2 cellular contexts compared by ENCODE assay signal in the genomic region with DNA sequence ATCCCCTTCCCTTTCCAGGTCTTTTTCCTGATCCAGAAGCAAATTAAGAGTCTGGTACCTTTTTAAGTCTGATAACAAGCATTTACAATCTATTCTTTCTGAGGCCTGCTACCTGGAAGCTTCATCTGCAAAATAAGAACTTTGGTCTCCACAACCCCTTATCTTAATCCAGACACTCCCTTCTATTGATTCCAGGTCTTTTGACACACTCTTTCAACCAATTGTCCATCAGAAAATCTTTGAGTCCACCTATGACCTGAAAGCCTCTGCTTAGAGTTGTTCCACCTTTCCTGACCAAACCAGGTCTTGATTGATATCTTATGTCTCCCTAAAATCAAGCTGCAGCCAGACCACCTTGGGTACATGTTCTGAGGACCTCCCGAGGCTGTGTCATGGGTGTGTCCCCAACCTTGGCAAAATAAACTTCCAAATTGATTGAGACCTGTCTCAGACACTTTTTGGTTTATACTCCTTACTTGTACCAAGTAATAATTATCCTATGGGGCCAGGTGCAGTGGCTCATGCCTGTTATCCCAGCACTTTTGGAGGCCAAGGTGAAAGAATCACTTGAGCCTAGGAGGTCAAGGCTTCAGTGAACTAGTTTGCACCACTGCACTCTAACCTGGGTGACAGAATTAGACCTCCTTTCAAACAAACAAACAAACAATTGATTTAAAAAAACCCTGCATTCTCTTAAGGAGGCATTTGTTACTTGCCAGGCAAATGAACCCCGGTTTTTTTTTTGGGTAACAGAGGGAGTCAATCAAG.
TF ChIP-seq lines count a peak whose summit lies in the region.

No MANE protein-coding gene starts in this region.

TF ChIP-seq in liver, 16 proteins besides CTCF, POLR2A, EP300 and RAD21 (continued from another document):
- TF ChIP-seq TAF1 (conservative IDR thresholded peaks at IDR 0.05), result no peak
- peak; percentile 63 to 84 for TF ChIP-seq HNF4A (conservative IDR thresholded peaks at IDR 0.05)
- TF ChIP-seq HNF4G (IDR thresholded peaks at IDR 0.05), result peak; percentile 37
- TF ChIP-seq, protein P1, sequence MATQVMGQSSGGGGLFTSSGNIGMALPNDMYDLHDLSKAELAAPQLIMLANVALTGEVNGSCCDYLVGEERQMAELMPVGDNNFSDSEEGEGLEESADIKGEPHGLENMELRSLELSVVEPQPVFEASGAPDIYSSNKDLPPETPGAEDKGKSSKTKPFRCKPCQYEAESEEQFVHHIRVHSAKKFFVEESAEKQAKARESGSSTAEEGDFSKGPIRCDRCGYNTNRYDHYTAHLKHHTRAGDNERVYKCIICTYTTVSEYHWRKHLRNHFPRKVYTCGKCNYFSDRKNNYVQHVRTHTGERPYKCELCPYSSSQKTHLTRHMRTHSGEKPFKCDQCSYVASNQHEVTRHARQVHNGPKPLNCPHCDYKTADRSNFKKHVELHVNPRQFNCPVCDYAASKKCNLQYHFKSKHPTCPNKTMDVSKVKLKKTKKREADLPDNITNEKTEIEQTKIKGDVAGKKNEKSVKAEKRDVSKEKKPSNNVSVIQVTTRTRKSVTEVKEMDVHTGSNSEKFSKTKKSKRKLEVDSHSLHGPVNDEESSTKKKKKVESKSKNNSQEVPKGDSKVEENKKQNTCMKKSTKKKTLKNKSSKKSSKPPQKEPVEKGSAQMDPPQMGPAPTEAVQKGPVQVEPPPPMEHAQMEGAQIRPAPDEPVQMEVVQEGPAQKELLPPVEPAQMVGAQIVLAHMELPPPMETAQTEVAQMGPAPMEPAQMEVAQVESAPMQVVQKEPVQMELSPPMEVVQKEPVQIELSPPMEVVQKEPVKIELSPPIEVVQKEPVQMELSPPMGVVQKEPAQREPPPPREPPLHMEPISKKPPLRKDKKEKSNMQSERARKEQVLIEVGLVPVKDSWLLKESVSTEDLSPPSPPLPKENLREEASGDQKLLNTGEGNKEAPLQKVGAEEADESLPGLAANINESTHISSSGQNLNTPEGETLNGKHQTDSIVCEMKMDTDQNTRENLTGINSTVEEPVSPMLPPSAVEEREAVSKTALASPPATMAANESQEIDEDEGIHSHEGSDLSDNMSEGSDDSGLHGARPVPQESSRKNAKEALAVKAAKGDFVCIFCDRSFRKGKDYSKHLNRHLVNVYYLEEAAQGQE (IDR thresholded peaks at IDR 0.05), result no peak
- TF ChIP-seq SP1 (IDR thresholded peaks at IDR 0.05), result peak; percentile 41
- no peak for TF ChIP-seq FOXA1 (IDR thresholded peaks at IDR 0.05)
- TF ChIP-seq, protein P2, sequence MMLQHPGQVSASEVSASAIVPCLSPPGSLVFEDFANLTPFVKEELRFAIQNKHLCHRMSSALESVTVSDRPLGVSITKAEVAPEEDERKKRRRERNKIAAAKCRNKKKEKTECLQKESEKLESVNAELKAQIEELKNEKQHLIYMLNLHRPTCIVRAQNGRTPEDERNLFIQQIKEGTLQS (IDR thresholded peaks at IDR 0.05), result no peak
- TF ChIP-seq, protein P3, sequence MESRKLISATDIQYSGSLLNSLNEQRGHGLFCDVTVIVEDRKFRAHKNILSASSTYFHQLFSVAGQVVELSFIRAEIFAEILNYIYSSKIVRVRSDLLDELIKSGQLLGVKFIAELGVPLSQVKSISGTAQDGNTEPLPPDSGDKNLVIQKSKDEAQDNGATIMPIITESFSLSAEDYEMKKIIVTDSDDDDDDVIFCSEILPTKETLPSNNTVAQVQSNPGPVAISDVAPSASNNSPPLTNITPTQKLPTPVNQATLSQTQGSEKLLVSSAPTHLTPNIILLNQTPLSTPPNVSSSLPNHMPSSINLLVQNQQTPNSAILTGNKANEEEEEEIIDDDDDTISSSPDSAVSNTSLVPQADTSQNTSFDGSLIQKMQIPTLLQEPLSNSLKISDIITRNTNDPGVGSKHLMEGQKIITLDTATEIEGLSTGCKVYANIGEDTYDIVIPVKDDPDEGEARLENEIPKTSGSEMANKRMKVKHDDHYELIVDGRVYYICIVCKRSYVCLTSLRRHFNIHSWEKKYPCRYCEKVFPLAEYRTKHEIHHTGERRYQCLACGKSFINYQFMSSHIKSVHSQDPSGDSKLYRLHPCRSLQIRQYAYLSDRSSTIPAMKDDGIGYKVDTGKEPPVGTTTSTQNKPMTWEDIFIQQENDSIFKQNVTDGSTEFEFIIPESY (IDR thresholded peaks at IDR 0.05), result no peak
- no peak for TF ChIP-seq YY1 (IDR thresholded peaks at IDR 0.05)
- TF ChIP-seq NR2F2 (IDR thresholded peaks at IDR 0.05), result no peak
- TF ChIP-seq, protein P4, sequence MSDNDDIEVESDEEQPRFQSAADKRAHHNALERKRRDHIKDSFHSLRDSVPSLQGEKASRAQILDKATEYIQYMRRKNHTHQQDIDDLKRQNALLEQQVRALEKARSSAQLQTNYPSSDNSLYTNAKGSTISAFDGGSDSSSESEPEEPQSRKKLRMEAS (IDR thresholded peaks at IDR 0.05), result no peak
- TF ChIP-seq GABPA (IDR thresholded peaks at IDR 0.05 in 1 of 2, conservative IDR thresholded peaks at IDR 0.05 in 1 of 2), result no peak

TF ChIP-seq in HepG2, 621 proteins besides CTCF, POLR2A, EP300 and RAD21 (continued from another document):
- TF ChIP-seq, protein P5, sequence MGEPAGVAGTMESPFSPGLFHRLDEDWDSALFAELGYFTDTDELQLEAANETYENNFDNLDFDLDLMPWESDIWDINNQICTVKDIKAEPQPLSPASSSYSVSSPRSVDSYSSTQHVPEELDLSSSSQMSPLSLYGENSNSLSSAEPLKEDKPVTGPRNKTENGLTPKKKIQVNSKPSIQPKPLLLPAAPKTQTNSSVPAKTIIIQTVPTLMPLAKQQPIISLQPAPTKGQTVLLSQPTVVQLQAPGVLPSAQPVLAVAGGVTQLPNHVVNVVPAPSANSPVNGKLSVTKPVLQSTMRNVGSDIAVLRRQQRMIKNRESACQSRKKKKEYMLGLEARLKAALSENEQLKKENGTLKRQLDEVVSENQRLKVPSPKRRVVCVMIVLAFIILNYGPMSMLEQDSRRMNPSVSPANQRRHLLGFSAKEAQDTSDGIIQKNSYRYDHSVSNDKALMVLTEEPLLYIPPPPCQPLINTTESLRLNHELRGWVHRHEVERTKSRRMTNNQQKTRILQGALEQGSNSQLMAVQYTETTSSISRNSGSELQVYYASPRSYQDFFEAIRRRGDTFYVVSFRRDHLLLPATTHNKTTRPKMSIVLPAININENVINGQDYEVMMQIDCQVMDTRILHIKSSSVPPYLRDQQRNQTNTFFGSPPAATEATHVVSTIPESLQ (CRISPR knock-in tag; conservative IDR thresholded peaks at IDR 0.05), result no peak
- TF ChIP-seq ZNF737 (CRISPR knock-in tag; IDR thresholded peaks at IDR 0.05; ENCODE audit: borderline replicate concordance) (no peak), ZFP62 (CRISPR knock-in tag; IDR thresholded peaks at IDR 0.05) (no peak), MAFG (CRISPR knock-in tag; IDR thresholded peaks at IDR 0.05) (no peak), ZBTB3 (CRISPR knock-in tag; IDR thresholded peaks at IDR 0.05; ENCODE audit: borderline replicate concordance, low read depth) (no peak), ADNP (CRISPR knock-in tag; IDR thresholded peaks at IDR 0.05) (no peak), KMT2A (CRISPR knock-in tag; IDR thresholded peaks at IDR 0.05) (no peak), ESRRA (CRISPR knock-in tag; IDR thresholded peaks at IDR 0.05; ENCODE audit: low read depth) (no peak), MYNN (CRISPR knock-in tag; IDR thresholded peaks at IDR 0.05; ENCODE audit: low read depth) (no peak), SIX1 (CRISPR knock-in tag; IDR thresholded peaks at IDR 0.05; ENCODE audit: borderline replicate concordance) (no peak), SOX6 (IDR thresholded peaks at IDR 0.05) (no peak), SOX6 (CRISPR knock-in tag; IDR thresholded peaks at IDR 0.05) (no peak), ZNF781 (CRISPR knock-in tag; IDR thresholded peaks at IDR 0.05; ENCODE audit: borderline replicate concordance, not compliant biosample characterization) (no peak)
- TF ChIP-seq, protein P6, sequence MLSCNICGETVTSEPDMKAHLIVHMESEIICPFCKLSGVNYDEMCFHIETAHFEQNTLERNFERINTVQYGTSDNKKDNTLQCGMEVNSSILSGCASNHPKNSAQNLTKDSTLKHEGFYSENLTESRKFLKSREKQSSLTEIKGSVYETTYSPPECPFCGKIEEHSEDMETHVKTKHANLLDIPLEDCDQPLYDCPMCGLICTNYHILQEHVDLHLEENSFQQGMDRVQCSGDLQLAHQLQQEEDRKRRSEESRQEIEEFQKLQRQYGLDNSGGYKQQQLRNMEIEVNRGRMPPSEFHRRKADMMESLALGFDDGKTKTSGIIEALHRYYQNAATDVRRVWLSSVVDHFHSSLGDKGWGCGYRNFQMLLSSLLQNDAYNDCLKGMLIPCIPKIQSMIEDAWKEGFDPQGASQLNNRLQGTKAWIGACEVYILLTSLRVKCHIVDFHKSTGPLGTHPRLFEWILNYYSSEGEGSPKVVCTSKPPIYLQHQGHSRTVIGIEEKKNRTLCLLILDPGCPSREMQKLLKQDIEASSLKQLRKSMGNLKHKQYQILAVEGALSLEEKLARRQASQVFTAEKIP (CRISPR knock-in tag; IDR thresholded peaks at IDR 0.05; ENCODE audit: borderline replicate concordance), result no peak
- TF ChIP-seq, protein P7, sequence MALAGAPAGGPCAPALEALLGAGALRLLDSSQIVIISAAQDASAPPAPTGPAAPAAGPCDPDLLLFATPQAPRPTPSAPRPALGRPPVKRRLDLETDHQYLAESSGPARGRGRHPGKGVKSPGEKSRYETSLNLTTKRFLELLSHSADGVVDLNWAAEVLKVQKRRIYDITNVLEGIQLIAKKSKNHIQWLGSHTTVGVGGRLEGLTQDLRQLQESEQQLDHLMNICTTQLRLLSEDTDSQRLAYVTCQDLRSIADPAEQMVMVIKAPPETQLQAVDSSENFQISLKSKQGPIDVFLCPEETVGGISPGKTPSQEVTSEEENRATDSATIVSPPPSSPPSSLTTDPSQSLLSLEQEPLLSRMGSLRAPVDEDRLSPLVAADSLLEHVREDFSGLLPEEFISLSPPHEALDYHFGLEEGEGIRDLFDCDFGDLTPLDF (CRISPR knock-in tag; IDR thresholded peaks at IDR 0.05), result no peak
- TF ChIP-seq, protein P8, sequence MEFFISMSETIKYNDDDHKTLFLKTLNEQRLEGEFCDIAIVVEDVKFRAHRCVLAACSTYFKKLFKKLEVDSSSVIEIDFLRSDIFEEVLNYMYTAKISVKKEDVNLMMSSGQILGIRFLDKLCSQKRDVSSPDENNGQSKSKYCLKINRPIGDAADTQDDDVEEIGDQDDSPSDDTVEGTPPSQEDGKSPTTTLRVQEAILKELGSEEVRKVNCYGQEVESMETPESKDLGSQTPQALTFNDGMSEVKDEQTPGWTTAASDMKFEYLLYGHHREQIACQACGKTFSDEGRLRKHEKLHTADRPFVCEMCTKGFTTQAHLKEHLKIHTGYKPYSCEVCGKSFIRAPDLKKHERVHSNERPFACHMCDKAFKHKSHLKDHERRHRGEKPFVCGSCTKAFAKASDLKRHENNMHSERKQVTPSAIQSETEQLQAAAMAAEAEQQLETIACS (CRISPR knock-in tag; IDR thresholded peaks at IDR 0.05), result no peak
- TF ChIP-seq, protein P9, sequence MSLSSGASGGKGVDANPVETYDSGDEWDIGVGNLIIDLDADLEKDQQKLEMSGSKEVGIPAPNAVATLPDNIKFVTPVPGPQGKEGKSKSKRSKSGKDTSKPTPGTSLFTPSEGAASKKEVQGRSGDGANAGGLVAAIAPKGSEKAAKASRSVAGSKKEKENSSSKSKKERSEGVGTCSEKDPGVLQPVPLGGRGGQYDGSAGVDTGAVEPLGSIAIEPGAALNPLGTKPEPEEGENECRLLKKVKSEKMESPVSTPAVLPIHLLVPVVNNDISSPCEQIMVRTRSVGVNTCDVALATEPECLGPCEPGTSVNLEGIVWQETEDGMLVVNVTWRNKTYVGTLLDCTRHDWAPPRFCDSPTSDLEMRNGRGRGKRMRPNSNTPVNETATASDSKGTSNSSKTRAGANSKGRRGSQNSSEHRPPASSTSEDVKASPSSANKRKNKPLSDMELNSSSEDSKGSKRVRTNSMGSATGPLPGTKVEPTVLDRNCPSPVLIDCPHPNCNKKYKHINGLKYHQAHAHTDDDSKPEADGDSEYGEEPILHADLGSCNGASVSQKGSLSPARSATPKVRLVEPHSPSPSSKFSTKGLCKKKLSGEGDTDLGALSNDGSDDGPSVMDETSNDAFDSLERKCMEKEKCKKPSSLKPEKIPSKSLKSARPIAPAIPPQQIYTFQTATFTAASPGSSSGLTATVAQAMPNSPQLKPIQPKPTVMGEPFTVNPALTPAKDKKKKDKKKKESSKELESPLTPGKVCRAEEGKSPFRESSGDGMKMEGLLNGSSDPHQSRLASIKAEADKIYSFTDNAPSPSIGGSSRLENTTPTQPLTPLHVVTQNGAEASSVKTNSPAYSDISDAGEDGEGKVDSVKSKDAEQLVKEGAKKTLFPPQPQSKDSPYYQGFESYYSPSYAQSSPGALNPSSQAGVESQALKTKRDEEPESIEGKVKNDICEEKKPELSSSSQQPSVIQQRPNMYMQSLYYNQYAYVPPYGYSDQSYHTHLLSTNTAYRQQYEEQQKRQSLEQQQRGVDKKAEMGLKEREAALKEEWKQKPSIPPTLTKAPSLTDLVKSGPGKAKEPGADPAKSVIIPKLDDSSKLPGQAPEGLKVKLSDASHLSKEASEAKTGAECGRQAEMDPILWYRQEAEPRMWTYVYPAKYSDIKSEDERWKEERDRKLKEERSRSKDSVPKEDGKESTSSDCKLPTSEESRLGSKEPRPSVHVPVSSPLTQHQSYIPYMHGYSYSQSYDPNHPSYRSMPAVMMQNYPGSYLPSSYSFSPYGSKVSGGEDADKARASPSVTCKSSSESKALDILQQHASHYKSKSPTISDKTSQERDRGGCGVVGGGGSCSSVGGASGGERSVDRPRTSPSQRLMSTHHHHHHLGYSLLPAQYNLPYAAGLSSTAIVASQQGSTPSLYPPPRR (CRISPR knock-in tag; IDR thresholded peaks at IDR 0.05; ENCODE audit: borderline replicate concordance), result no peak
- TF ChIP-seq, protein P10, sequence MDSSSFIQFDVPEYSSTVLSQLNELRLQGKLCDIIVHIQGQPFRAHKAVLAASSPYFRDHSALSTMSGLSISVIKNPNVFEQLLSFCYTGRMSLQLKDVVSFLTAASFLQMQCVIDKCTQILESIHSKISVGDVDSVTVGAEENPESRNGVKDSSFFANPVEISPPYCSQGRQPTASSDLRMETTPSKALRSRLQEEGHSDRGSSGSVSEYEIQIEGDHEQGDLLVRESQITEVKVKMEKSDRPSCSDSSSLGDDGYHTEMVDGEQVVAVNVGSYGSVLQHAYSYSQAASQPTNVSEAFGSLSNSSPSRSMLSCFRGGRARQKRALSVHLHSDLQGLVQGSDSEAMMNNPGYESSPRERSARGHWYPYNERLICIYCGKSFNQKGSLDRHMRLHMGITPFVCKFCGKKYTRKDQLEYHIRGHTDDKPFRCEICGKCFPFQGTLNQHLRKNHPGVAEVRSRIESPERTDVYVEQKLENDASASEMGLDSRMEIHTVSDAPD (CRISPR knock-in tag; IDR thresholded peaks at IDR 0.05), result no peak
